2 cellular contexts compared by ENCODE assay signal in genomic region chr2:172943992-172944793, GRCh38.
TF ChIP-seq lines count a peak whose summit lies in the region.

No MANE protein-coding gene starts in this region.

TF ChIP-seq in SK-N-SH, 30 proteins besides CTCF, POLR2A, EP300 and RAD21 (continued from another document):
- TF ChIP-seq REST (IDR thresholded peaks at IDR 0.05; ENCODE audit: low read depth, low read length), result no peak

TF ChIP-seq in SK-N-SH treated with all-trans-retinoic acid at 6 μM for 48 hours, 23 proteins besides CTCF, POLR2A, EP300 and RAD21 (continued from another document):
- no peak for TF ChIP-seq ZNF8 (CRISPR knock-in tag; IDR thresholded peaks at IDR 0.05)
